ENCODE assay signal across 1 cellular context in genomic region chr19:38695319-38695683, GRCh38.
TF ChIP-seq lines count a peak whose summit lies in the region.

No MANE protein-coding gene starts in this region.

TF ChIP-seq in GM23338, 12 proteins besides CTCF, POLR2A, EP300 and RAD21 (continued from another document):
- TF ChIP-seq REST (IDR thresholded peaks at IDR 0.05; ENCODE audit: unreplicated experiment): no peak
- no peak for TF ChIP-seq NANOG (IDR thresholded peaks at IDR 0.05; ENCODE audit: borderline replicate concordance)
- TF ChIP-seq ETS1 (IDR thresholded peaks at IDR 0.05): no peak
